ENCODE assay signal across 3 cellular contexts in the genomic region with DNA sequence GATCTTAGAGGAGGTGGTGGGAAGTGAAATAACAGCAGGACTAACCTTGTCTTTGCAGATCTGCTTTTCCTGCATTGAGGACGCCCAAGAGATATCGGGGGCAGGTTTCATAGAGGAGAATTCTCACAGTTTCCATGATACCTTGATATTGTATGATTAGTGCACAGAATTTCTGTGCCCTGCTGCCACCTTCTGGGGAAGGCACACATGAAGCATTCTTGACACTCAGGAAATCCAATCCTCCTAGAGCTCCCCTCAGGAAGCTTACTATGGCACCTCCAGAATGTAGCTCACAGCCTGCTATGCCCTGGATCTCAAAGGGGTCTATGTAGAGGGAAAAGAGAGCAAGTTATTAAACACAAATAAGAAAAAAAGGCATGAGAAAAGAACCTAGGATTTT.
TF ChIP-seq lines count a peak whose summit lies in the region.

No MANE protein-coding gene starts in this region.

TF ChIP-seq in liver, 16 proteins besides CTCF, POLR2A, EP300 and RAD21:
- no peak for TF ChIP-seq YY1 (IDR thresholded peaks at IDR 0.05)
- TF ChIP-seq, protein P1, sequence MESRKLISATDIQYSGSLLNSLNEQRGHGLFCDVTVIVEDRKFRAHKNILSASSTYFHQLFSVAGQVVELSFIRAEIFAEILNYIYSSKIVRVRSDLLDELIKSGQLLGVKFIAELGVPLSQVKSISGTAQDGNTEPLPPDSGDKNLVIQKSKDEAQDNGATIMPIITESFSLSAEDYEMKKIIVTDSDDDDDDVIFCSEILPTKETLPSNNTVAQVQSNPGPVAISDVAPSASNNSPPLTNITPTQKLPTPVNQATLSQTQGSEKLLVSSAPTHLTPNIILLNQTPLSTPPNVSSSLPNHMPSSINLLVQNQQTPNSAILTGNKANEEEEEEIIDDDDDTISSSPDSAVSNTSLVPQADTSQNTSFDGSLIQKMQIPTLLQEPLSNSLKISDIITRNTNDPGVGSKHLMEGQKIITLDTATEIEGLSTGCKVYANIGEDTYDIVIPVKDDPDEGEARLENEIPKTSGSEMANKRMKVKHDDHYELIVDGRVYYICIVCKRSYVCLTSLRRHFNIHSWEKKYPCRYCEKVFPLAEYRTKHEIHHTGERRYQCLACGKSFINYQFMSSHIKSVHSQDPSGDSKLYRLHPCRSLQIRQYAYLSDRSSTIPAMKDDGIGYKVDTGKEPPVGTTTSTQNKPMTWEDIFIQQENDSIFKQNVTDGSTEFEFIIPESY (IDR thresholded peaks at IDR 0.05), result no peak
- TF ChIP-seq, protein P2, sequence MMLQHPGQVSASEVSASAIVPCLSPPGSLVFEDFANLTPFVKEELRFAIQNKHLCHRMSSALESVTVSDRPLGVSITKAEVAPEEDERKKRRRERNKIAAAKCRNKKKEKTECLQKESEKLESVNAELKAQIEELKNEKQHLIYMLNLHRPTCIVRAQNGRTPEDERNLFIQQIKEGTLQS (IDR thresholded peaks at IDR 0.05), result no peak
- TF ChIP-seq EGR1 (IDR thresholded peaks at IDR 0.05; ENCODE audit: low read depth in 2 of 2), result no peak
- no peak for TF ChIP-seq JUND (IDR thresholded peaks at IDR 0.05)
- no peak for TF ChIP-seq FOXA1 (IDR thresholded peaks at IDR 0.05)
- TF ChIP-seq HNF4G (IDR thresholded peaks at IDR 0.05), result no peak
- TF ChIP-seq, protein P3, sequence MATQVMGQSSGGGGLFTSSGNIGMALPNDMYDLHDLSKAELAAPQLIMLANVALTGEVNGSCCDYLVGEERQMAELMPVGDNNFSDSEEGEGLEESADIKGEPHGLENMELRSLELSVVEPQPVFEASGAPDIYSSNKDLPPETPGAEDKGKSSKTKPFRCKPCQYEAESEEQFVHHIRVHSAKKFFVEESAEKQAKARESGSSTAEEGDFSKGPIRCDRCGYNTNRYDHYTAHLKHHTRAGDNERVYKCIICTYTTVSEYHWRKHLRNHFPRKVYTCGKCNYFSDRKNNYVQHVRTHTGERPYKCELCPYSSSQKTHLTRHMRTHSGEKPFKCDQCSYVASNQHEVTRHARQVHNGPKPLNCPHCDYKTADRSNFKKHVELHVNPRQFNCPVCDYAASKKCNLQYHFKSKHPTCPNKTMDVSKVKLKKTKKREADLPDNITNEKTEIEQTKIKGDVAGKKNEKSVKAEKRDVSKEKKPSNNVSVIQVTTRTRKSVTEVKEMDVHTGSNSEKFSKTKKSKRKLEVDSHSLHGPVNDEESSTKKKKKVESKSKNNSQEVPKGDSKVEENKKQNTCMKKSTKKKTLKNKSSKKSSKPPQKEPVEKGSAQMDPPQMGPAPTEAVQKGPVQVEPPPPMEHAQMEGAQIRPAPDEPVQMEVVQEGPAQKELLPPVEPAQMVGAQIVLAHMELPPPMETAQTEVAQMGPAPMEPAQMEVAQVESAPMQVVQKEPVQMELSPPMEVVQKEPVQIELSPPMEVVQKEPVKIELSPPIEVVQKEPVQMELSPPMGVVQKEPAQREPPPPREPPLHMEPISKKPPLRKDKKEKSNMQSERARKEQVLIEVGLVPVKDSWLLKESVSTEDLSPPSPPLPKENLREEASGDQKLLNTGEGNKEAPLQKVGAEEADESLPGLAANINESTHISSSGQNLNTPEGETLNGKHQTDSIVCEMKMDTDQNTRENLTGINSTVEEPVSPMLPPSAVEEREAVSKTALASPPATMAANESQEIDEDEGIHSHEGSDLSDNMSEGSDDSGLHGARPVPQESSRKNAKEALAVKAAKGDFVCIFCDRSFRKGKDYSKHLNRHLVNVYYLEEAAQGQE (IDR thresholded peaks at IDR 0.05), result no peak

TF ChIP-seq in HepG2, 621 proteins besides CTCF, POLR2A, EP300 and RAD21:
- TF ChIP-seq GFI1 (CRISPR knock-in tag; IDR thresholded peaks at IDR 0.05; ENCODE audit: borderline replicate concordance), result no peak
TF ChIP-seq in HepG2: peak in this region for 0.

TF ChIP-seq in GM12878, 131 proteins besides CTCF, POLR2A, EP300 and RAD21:
- TF ChIP-seq, protein P4, sequence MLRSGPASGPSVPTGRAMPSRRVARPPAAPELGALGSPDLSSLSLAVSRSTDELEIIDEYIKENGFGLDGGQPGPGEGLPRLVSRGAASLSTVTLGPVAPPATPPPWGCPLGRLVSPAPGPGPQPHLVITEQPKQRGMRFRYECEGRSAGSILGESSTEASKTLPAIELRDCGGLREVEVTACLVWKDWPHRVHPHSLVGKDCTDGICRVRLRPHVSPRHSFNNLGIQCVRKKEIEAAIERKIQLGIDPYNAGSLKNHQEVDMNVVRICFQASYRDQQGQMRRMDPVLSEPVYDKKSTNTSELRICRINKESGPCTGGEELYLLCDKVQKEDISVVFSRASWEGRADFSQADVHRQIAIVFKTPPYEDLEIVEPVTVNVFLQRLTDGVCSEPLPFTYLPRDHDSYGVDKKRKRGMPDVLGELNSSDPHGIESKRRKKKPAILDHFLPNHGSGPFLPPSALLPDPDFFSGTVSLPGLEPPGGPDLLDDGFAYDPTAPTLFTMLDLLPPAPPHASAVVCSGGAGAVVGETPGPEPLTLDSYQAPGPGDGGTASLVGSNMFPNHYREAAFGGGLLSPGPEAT (IDR thresholded peaks at IDR 0.05; ENCODE audit: low read depth), result no peak
- no peak for TF ChIP-seq NR2F1 (conservative IDR thresholded peaks at IDR 0.05)
- TF ChIP-seq YY1 (IDR thresholded peaks at IDR 0.05; ENCODE audit: low read depth, low read length), result 0 out of 2 replicates have a peak, but pooled peaks have one; percentile 14
- TF ChIP-seq TBL1XR1 (IDR thresholded peaks at IDR 0.05; ENCODE audit: low read depth, low read length), result no peak
- peak; percentile 82; the same call in 1 of the 2 replicates for TF ChIP-seq SMC3 (IDR thresholded peaks at IDR 0.05; ENCODE audit: borderline replicate concordance, low read length)
- TF ChIP-seq CBX5 (IDR thresholded peaks at IDR 0.05; ENCODE audit: low read depth), result no peak
- TF ChIP-seq ZNF622 (IDR thresholded peaks at IDR 0.05), result no peak
